9 cellular contexts compared by ENCODE assay signal in genomic region chr7:139696547-139696946, GRCh38.
DNase-seq lines count a peak whose midpoint lies in the region; ATAC-seq and TF ChIP-seq lines count a peak whose summit lies in the region.
"Had no signal": no experiment of that assay in that cellular context is flagged by ENCODE, and none has a peak within 500 bp of the region (broad histone marks: within the 10 kb centered on the region; RNA-seq: fewer than 3 reads in every experiment).

No MANE protein-coding gene starts in this region.

- peaks cover 23% of the 10 kb centered on the region for H3K36me3 Mint-ChIP-seq in activated T-cell treated with anti-CD3 and anti-CD28 coated beads, Interleukin-2, amount 50 U/mL, for 4 hours (ENCODE audit: insufficient read depth)
- peaks cover 9% of the 10 kb centered on the region for H3K36me3 Mint-ChIP-seq in osteocyte (ENCODE audit: unreplicated experiment)

- H3K9me2 ChIP-seq in GM23248 (ENCODE audit: insufficient read depth) = 0 out of 2 replicates have a peak, but pooled peaks cover 3% of the 10 kb centered on the region

- peaks cover 84% of the 10 kb centered on the region for H3K79me2 ChIP-seq in GM23248 (ENCODE audit: insufficient read depth)

- H3K36me3 ChIP-seq in GM23248 (ENCODE audit: low read depth) (no peaks in the 10 kb centered on the region), Peyer's patch (no peaks in the 10 kb centered on the region), SJCRH30 (no peaks in the 10 kb centered on the region), testis (ENCODE audit: low read depth, missing control alignments) (no peaks in the 10 kb centered on the region)

- no peak overlapping the region for H2AFZ ChIP-seq in GM23248

- H4K20me1 ChIP-seq in GM23248 (ENCODE audit: insufficient read depth) = no peaks in the 10 kb centered on the region

- no peaks in the 10 kb centered on the region for H3K9me3 Mint-ChIP-seq in activated T-cell treated with anti-CD3 and anti-CD28 coated beads, Interleukin-2, amount 50 U/mL, for 4 hours
- no peaks in the 10 kb centered on the region for H3K9me3 Mint-ChIP-seq in osteocyte (ENCODE audit: unreplicated experiment)

- TF ChIP-seq POLR2A in Peyer's patch (IDR thresholded peaks at IDR 0.05) = no peak
- TF ChIP-seq POLR2A in testis (IDR thresholded peaks at IDR 0.05) = no peak

- H3K27me3 Mint-ChIP-seq in activated T-cell treated with anti-CD3 and anti-CD28 coated beads, Interleukin-2, amount 50 U/mL, for 4 hours (ENCODE audit: low read depth) = no peaks in the 10 kb centered on the region
- no peaks in the 10 kb centered on the region for H3K27me3 Mint-ChIP-seq in osteocyte (ENCODE audit: unreplicated experiment)

- H3K4me3 ChIP-seq in GM23248 (no peak overlapping the region), Peyer's patch (no peak overlapping the region), SJCRH30 (no peak overlapping the region), testis (no peak overlapping the region)

- H3K27ac Mint-ChIP-seq in osteocyte (ENCODE audit: unreplicated experiment) = peak overlapping the region; percentile 8

- in situ Hi-C loops in GM23248 (cut with MboI) = no loop called here

- TF ChIP-seq CTCF in Peyer's patch (IDR thresholded peaks at IDR 0.05) = no peak
- TF ChIP-seq CTCF in osteocyte (IDR thresholded peaks at IDR 0.05) = no peak
- no peak for TF ChIP-seq CTCF in testis (IDR thresholded peaks at IDR 0.05)

- H3K4me3 Mint-ChIP-seq in activated T-cell treated with anti-CD3 and anti-CD28 coated beads, Interleukin-2, amount 50 U/mL, for 4 hours = no peak overlapping the region
- H3K4me3 Mint-ChIP-seq in osteocyte (ENCODE audit: unreplicated experiment) = no peak overlapping the region

- peaks cover 22% of the 10 kb centered on the region for H3F3A ChIP-seq in GM23248 (ENCODE audit: insufficient read depth)

- no peak overlapping the region for H3K9ac ChIP-seq in GM23248

- H3K27me3 ChIP-seq in GM23248 (replicated peaks; ENCODE audit: insufficient read depth) (no peaks in the 10 kb centered on the region), Peyer's patch (no peaks in the 10 kb centered on the region), SJCRH30 (no peaks in the 10 kb centered on the region), testis (no peaks in the 10 kb centered on the region)

- intact Hi-C loops in testis (cut with DNase I; ENCODE audit: low total_unique reads) = no loop called here

- no peak overlapping the region for H3K4me2 ChIP-seq in GM23248 (ENCODE audit: unreplicated experiment)

- no peak overlapping the region for H3K27ac ChIP-seq in GM23248
- peak overlapping the region in 1 of 4 donors; percentile 49 for H3K27ac ChIP-seq in Peyer's patch
- no peak overlapping the region for H3K27ac ChIP-seq in SJCRH30
- H3K27ac ChIP-seq in testis = no peak overlapping the region

- H3K4me1 ChIP-seq in GM23248 (ENCODE audit: insufficient read depth) (peaks cover 18% of the 10 kb centered on the region), Peyer's patch (peaks cover 0 to 13% (median 4%) of the 10 kb centered on the region in 4 donors), SJCRH30 (no peaks in the 10 kb centered on the region), testis (no peaks in the 10 kb centered on the region)

- no peaks in the 10 kb centered on the region for H3K9me3 ChIP-seq in GM23248 (ENCODE audit: low read depth)
- H3K9me3 ChIP-seq in Peyer's patch = no peaks in the 10 kb centered on the region
- no peaks in the 10 kb centered on the region for H3K9me3 ChIP-seq in SJCRH30 (replicated peaks)
- no peaks in the 10 kb centered on the region for H3K9me3 ChIP-seq in testis

- ATAC-seq in activated T-cell treated with anti-CD3 and anti-CD28 coated beads, Interleukin-2, amount 50 U/mL, for 4 hours = peak; percentile 77 to 80

- WGBS in GM23248 (ENCODE audit: low coverage in 1 of 2, low lambda C conversion rate in 2 of 2, missing lambda C conversion rate in 2 of 2), 2 experiments = 65 to 71% methylated on average over 3 of the region's 3 CpGs
- 77 to 83% methylated on average over 3 of the region's 3 CpGs for WGBS in testis, 2 donors

- peaks cover 28% of the 10 kb centered on the region for H3K4me1 Mint-ChIP-seq in activated T-cell treated with anti-CD3 and anti-CD28 coated beads, Interleukin-2, amount 50 U/mL, for 4 hours (ENCODE audit: low read depth)
- peaks cover 24% of the 10 kb centered on the region for H3K4me1 Mint-ChIP-seq in osteocyte (ENCODE audit: unreplicated experiment)

- no peak for DNase-seq in activated T-cell treated with anti-CD3 and anti-CD28 coated beads, Interleukin-2, amount 50 U/mL, for 4 hours
- DNase-seq in activated T-cell treated with anti-CD3 and anti-CD28 coated beads for 4 hours = no peak
- DNase-seq in GM23248 = peak; percentile 34
- peak in 2 of 3 donors; percentile 54 to 66 for DNase-seq in Peyer's patch
- no peak for DNase-seq in osteocyte (ENCODE audit: extremely low spot score, unreplicated experiment)
- DNase-seq in SJCRH30 = no peak
- no peak for DNase-seq in testis
- DNase-seq in AML-193 (lab: John Stamatoyannopoulos, UW) = no peak
- DNase-seq: retina had no signal

Comparison
In these comparisons a context has a peak if more than half of its experiments do, and no peak if none do; other contexts are left out.
1. DNase-seq: peak in GM23248 (single experiment) and Peyer's patch (2 of 3); none in activated T-cell treated with anti-CD3 and anti-CD28 coated beads, Interleukin-2, amount 50 U/mL, for 4 hours (single experiment), activated T-cell treated with anti-CD3 and anti-CD28 coated beads for 4 hours (single experiment), osteocyte (single experiment), SJCRH30 (0 of 2), testis (single experiment) and AML-193 (0 of 2).